9 cellular contexts compared by ENCODE assay signal in genomic region chrX:150570512-150570911, GRCh38. TPM values are rescaled to one million over a fixed set of nuclear protein-coding genes. Genes with fewer than 3 reads are reported as not detected.
DNase-seq lines count a peak whose midpoint lies in the region; ATAC-seq lines count a peak whose summit lies in the region.
"Had no signal": no experiment of that assay in that cellular context is flagged by ENCODE, and none has a peak within 500 bp of the region (broad histone marks: within the 10 kb centered on the region; RNA-seq: fewer than 3 reads in every experiment).

No MANE protein-coding gene starts in this region.

- H3K4me1 ChIP-seq in Karpas-422 (ENCODE audit: low read length) (peaks cover 48% of the 10 kb centered on the region), GM23248 (ENCODE audit: insufficient read depth) (peaks cover 5% of the 10 kb centered on the region; the same call in 1 of the 2 replicates)

- no peaks in the 10 kb centered on the region for H3K9me2 ChIP-seq in Karpas-422 (replicated peaks; ENCODE audit: insufficient read depth, low read length)
- H3K9me2 ChIP-seq in GM23248 (ENCODE audit: insufficient read depth): no peaks in the 10 kb centered on the region

- H3K4me2 ChIP-seq in Karpas-422 (ENCODE audit: low read depth, low read length, poor library complexity, severe bottlenecking): peak overlapping the region; percentile 65
- no peak overlapping the region for H3K4me2 ChIP-seq in GM23248 (ENCODE audit: unreplicated experiment)

- H3K27ac ChIP-seq in Karpas-422 (ENCODE audit: low read length) (no peak overlapping the region), GM23248 (no peak overlapping the region)

- H3K79me2 ChIP-seq in Karpas-422 (ENCODE audit: low read length): no peaks in the 10 kb centered on the region; the same call in 1 of the 2 replicates
- H3K79me2 ChIP-seq in GM23248 (ENCODE audit: insufficient read depth): peaks cover 61% of the 10 kb centered on the region

- H3K9ac ChIP-seq in Karpas-422 (ENCODE audit: low read length) (no peak overlapping the region), GM23248 (no peak overlapping the region)

- no peak for DNase-seq in Karpas-422
- no peak for DNase-seq in activated naive CD8-positive, alpha-beta T cell treated with anti-CD3 and anti-CD28 coated beads for 36 hours
- no peak for DNase-seq in naive B cell
- DNase-seq in COLO829 (ENCODE audit: low spot score): no peak
- DNase-seq in GM23248: no peak
- no peak for DNase-seq in NCI-H2107 (lab: John Stamatoyannopoulos, UW)
- DNase-seq in HT-29 (ENCODE audit: low spot score): no peak
- DNase-seq: SW 1271 had no signal

- no peak for ATAC-seq in naive B cell (ENCODE audit: low read depth in 2 of 2)

- no peaks in the 10 kb centered on the region for H3K27me3 ChIP-seq in Karpas-422 (ENCODE audit: low read length)
- no peaks in the 10 kb centered on the region for H3K27me3 ChIP-seq in GM23248 (replicated peaks; ENCODE audit: insufficient read depth)

- peak overlapping the region; percentile 79 for H3K4me3 Mint-ChIP-seq in activated naive CD8-positive, alpha-beta T cell treated with anti-CD3 and anti-CD28 coated beads for 36 hours
- H3K4me3 Mint-ChIP-seq in naive B cell: peak overlapping the region; percentile 62 to 95 (median 90)

- in situ Hi-C loops in GM23248 (cut with MboI): no loop called here

- 97 to 100% methylated on average over 3 of the region's 3 CpGs for WGBS in GM23248 (ENCODE audit: low coverage in 1 of 2, low lambda C conversion rate in 2 of 2, missing lambda C conversion rate in 2 of 2), 2 experiments

- H3K9me3 ChIP-seq in Karpas-422 (ENCODE audit: low read length) (no peaks in the 10 kb centered on the region), GM23248 (ENCODE audit: low read depth) (no peaks in the 10 kb centered on the region)

- peaks cover 54% of the 10 kb centered on the region for H3K4me1 Mint-ChIP-seq in activated naive CD8-positive, alpha-beta T cell treated with anti-CD3 and anti-CD28 coated beads for 36 hours
- peaks cover 19 to 64% (median 45%) of the 10 kb centered on the region in 3 donors for H3K4me1 Mint-ChIP-seq in naive B cell

- no peak overlapping the region for H2AFZ ChIP-seq in Karpas-422 (ENCODE audit: low read length)
- H2AFZ ChIP-seq in GM23248: no peak overlapping the region

- H4K20me1 ChIP-seq in Karpas-422 (ENCODE audit: insufficient read depth, low read depth, low read length) (peaks cover 22% of the 10 kb centered on the region), GM23248 (ENCODE audit: insufficient read depth) (no peaks in the 10 kb centered on the region; the same call in 1 of the 2 replicates)

- H3K36me3 ChIP-seq in Karpas-422 (ENCODE audit: insufficient read depth, low read length) (no peaks in the 10 kb centered on the region), GM23248 (ENCODE audit: low read depth) (no peaks in the 10 kb centered on the region)

- peak overlapping the region; percentile 86 for H3K27ac Mint-ChIP-seq in activated naive CD8-positive, alpha-beta T cell treated with anti-CD3 and anti-CD28 coated beads for 36 hours
- peak overlapping the region in 4 of 6 donors; percentile 1 to 78 (median 10) for H3K27ac Mint-ChIP-seq in naive B cell

- peaks cover 2% of the 10 kb centered on the region for H3K36me3 Mint-ChIP-seq in activated naive CD8-positive, alpha-beta T cell treated with anti-CD3 and anti-CD28 coated beads for 36 hours
- H3K36me3 Mint-ChIP-seq in naive B cell: no peaks in the 10 kb centered on the region

- H3K9me3 Mint-ChIP-seq in activated naive CD8-positive, alpha-beta T cell treated with anti-CD3 and anti-CD28 coated beads for 36 hours: no peaks in the 10 kb centered on the region
- no peaks in the 10 kb centered on the region for H3K9me3 Mint-ChIP-seq in naive B cell

- H3K27me3 Mint-ChIP-seq in activated naive CD8-positive, alpha-beta T cell treated with anti-CD3 and anti-CD28 coated beads for 36 hours: no peaks in the 10 kb centered on the region
- H3K27me3 Mint-ChIP-seq in naive B cell: no peaks in the 10 kb centered on the region

- H3F3A ChIP-seq in GM23248 (ENCODE audit: insufficient read depth): no peaks in the 10 kb centered on the region

- H3K4me3 ChIP-seq in GM08714 (ENCODE audit: low read length) (peak overlapping the region; percentile 14; the same call in 1 of the 2 replicates), Karpas-422 (ENCODE audit: low read length) (no peak overlapping the region), GM23248 (no peak overlapping the region)

RNA-seq across cellular contexts. Expression of gene MTM1, which starts 2.1 kb away (rescaled TPM):
- 6.0 and 15.8 TPM in 2 replicates for total RNA-seq in Karpas-422 (2014; rRNA removed; shearing (Covaris generic); ENCODE audit: low replicate concordance)
- total RNA-seq in activated naive CD8-positive, alpha-beta T cell treated with anti-CD3 and anti-CD28 coated beads for 36 hours: 10 to 100 TPM; 11.6 to 12.8 TPM
- polyA plus RNA-seq in naive B cell (ENCODE audit: low read depth in 6 of 6): 10 to 100 TPM; 18.4 to 30.7 (median 26.9) TPM
- total RNA-seq in GM23248 (2014; rRNA removed; shearing (Covaris generic)): 8.0 and 8.9 TPM in 2 replicates
- 8.1 and 8.5 TPM in 2 replicates for polyA plus RNA-seq in GM23248 (2016; fragmentation: Nextera tagmentation; extraction: Ambion mirVana)
- 3.2 and 11.9 TPM in 2 replicates for total RNA-seq in HT-29 (2014; rRNA removed; shearing (Covaris generic))
